ENCODE assay signal across 1 cellular context in the genomic region with DNA sequence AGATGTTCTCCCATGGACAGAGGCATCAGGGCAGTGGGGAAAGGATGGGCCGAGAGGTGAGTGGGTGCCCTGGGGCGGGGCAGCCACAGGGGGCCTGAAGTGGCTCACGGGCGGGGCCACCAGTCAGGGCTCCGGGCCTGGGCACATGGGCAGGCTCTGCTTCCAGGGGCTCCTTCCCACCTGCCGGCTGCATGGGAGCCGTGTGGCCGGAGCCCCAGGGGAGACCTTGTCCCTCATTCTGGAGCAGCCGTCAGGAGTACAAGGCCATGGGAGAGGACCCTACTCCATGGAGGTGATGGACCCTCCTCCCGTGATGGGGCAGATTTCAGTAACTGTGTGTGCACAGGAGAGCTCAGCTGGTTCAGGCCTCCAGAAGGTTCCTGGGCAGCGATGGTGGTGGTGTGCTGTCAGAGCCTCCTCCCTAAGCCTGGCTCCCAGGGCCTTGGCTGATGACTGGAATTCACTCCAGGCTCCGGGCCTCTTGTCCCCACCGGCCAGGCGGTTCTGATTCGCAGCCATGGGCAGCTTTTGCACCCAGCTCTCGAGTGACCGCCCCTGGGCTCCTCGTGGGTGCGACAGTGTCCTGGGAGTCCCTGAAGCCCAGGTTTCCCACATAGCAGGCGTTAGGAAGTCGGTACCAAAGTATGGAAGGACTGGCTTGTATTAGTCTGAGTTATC.
TF ChIP-seq lines count a peak whose summit lies in the region.

No MANE protein-coding gene starts in this region.

TF ChIP-seq in HCT116, 20 proteins besides CTCF, POLR2A, EP300 and RAD21:
- TF ChIP-seq CBX3 (IDR thresholded peaks at IDR 0.05; ENCODE audit: low read depth) (no peak), JUND (IDR thresholded peaks at IDR 0.05) (no peak), SP1 (IDR thresholded peaks at IDR 0.05; ENCODE audit: low read depth) (no peak), ELF1 (IDR thresholded peaks at IDR 0.05; ENCODE audit: borderline replicate concordance, low read depth) (no peak)
- TF ChIP-seq, protein P1, sequence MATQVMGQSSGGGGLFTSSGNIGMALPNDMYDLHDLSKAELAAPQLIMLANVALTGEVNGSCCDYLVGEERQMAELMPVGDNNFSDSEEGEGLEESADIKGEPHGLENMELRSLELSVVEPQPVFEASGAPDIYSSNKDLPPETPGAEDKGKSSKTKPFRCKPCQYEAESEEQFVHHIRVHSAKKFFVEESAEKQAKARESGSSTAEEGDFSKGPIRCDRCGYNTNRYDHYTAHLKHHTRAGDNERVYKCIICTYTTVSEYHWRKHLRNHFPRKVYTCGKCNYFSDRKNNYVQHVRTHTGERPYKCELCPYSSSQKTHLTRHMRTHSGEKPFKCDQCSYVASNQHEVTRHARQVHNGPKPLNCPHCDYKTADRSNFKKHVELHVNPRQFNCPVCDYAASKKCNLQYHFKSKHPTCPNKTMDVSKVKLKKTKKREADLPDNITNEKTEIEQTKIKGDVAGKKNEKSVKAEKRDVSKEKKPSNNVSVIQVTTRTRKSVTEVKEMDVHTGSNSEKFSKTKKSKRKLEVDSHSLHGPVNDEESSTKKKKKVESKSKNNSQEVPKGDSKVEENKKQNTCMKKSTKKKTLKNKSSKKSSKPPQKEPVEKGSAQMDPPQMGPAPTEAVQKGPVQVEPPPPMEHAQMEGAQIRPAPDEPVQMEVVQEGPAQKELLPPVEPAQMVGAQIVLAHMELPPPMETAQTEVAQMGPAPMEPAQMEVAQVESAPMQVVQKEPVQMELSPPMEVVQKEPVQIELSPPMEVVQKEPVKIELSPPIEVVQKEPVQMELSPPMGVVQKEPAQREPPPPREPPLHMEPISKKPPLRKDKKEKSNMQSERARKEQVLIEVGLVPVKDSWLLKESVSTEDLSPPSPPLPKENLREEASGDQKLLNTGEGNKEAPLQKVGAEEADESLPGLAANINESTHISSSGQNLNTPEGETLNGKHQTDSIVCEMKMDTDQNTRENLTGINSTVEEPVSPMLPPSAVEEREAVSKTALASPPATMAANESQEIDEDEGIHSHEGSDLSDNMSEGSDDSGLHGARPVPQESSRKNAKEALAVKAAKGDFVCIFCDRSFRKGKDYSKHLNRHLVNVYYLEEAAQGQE (IDR thresholded peaks at IDR 0.05; ENCODE audit: low read depth), result no peak
